ENCODE assay signal across 8 cellular contexts in genomic region chr17:79925242-79925957, GRCh38.
A peak's percentile ranks its signal among the peaks of the same experiment; 100 is the strongest.
DNase-seq lines count a peak whose midpoint lies in the region; ATAC-seq and TF ChIP-seq lines count a peak whose summit lies in the region.

No MANE protein-coding gene starts in this region.

- H3K27ac ChIP-seq in Panc1 (ENCODE audit: low read length) (peak overlapping the region; percentile 39; the same call in 1 of the 2 replicates), prostate gland (no peak overlapping the region)

- intact Hi-C loops in Panc1 (cut with micrococcal nuclease; ENCODE audit: unreplicated experiment) (no loop called here), prostate gland (cut with DNase I) (no loop called here)

- H3K9me3 ChIP-seq in Panc1 (ENCODE audit: control insufficient read depth, insufficient read depth, low read depth, low read length) (no peaks in the 10 kb centered on the region), prostate gland (no peaks in the 10 kb centered on the region)

- CTCF ChIA-PET in Panc1 (lab: Charles Lee) = no interaction called here

- H3K27me3 ChIP-seq in Panc1 (ENCODE audit: control insufficient read depth, insufficient read depth, low read length) (no peaks in the 10 kb centered on the region), prostate gland (replicated peaks; ENCODE audit: insufficient read depth) (no peaks in the 10 kb centered on the region)

- H3K4me3 ChIP-seq in Panc1 (ENCODE audit: low read depth in 2 of 2, low read length in 2 of 2) (no peak overlapping the region), prostate gland (no peak overlapping the region)

- POLR2A ChIA-PET in Panc1 (lab: Charles Lee) = no interaction called here

- in situ Hi-C loops in Panc1 (cut with HindIII; ENCODE audit: low pct_unique_long_range_greater_than_20kb, low sequenced_read_pairs) = no loop called here

- H3K36me3 ChIP-seq in Panc1 (ENCODE audit: control insufficient read depth, insufficient read depth, low read length) (no peaks in the 10 kb centered on the region), prostate gland (no peaks in the 10 kb centered on the region)

- no peak for TF ChIP-seq POLR2A in prostate gland (IDR thresholded peaks at IDR 0.05)

- 52% methylated on average over 29 of the region's 29 CpGs for WGBS in prostate gland

- peak; percentile 67 for ATAC-seq in Panc1
- no peak for ATAC-seq in GM19397 (IDR thresholded peaks at IDR 0.05; ENCODE audit: unreplicated experiment)

- BruUV-seq in Panc1 (replicated peaks; lab: Mats Ljungman, UMichigan) = no TSS peak

- DNase-seq in Daoy (ENCODE audit: low read depth) = peak; percentile 26
- DNase-seq in Panc1 (ENCODE audit: low read depth, low spot score) = no peak
- DNase-seq in globus pallidus (ENCODE audit: low spot score) = peak; percentile 67
- DNase-seq in prostate gland (ENCODE audit: low spot score) = peak; percentile 69
- no peak for DNase-seq in activated CD4-positive, CD25-positive, alpha-beta regulatory T cell treated with anti-CD3 and anti-CD28 coated beads, Interleukin-2, amount 50 U/mL, for 72 hours
- no peak for DNase-seq in HCEC 1CT
- no peak for DNase-seq in NCI-H748 treated with DMSO at 0.1 percent for 48 hours (lab: John Stamatoyannopoulos, UW)

- no peak for TF ChIP-seq CTCF in Panc1 (IDR thresholded peaks at IDR 0.05)
- TF ChIP-seq CTCF in prostate gland (IDR thresholded peaks at IDR 0.05) = peak in 1 of 4 experiments; percentile 24

- peaks cover 11% of the 10 kb centered on the region for H3K4me1 ChIP-seq in Panc1 (ENCODE audit: control insufficient read depth, insufficient read depth, low read length)
- H3K4me1 ChIP-seq in prostate gland (replicated peaks) = no peaks in the 10 kb centered on the region

Comparison
In these comparisons a context has a peak if more than half of its experiments do, and no peak if none do; other contexts are left out.
1. DNase-seq: peak in Daoy (single experiment), globus pallidus (single experiment) and prostate gland (single experiment); none in Panc1 (single experiment), activated CD4-positive, CD25-positive, alpha-beta regulatory T cell treated with anti-CD3 and anti-CD28 coated beads, Interleukin-2, amount 50 U/mL, for 72 hours (single experiment), HCEC 1CT (single experiment) and NCI-H748 treated with DMSO at 0.1 percent for 48 hours (single experiment).